Comparison of ENCODE assay signal across 18 cellular contexts in the genomic region with DNA sequence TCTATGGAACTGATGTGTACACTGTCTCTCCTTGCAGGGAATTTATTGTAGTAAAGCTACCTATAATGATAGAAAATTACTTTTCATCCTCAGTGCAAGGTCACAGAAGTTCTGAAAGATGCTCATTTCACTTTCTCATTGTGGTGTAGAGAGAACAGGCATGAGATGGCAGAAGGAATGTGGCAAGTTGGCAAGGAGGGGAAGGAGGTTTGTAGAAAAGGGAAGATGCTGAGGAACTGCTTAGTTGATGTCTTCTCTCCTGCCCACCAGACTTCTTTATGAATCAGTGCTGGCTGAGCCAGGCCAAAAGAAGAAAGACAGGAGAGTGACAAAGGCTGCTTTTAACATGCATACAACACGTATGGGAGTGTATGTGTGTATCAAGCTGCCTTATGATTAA.
"Had no signal": no experiment of that assay in that cellular context is flagged by ENCODE, and none has a peak within 500 bp of the region (broad histone marks: within the 10 kb centered on the region; RNA-seq: fewer than 3 reads in every experiment).

No MANE protein-coding gene starts in this region.

- ATAC-seq: activated CD8-positive, alpha-beta memory T cell treated with anti-CD3 and anti-CD28 coated beads, Interleukin-2, amount 10 ng/mL, durations not matched to agents 7 days and 5 days; left lobe of liver had no signal

- H3K9me3 Mint-ChIP-seq: activated B cell treated with CpG ODN at 0.5 μM for 24 hours; activated CD4-positive, alpha-beta memory T cell treated with anti-CD3 and anti-CD28 coated beads, Interleukin-2, amount 10 ng/mL, durations not matched to agents 7 days and 5 days; endodermal cell; mesothelial cell of epicardium; nephron; stimulated activated naive CD8-positive, alpha-beta T cell treated with anti-CD3 and anti-CD28 coated beads, Interleukin-15, Interleukin-2, amounts not matched to agents 100 ng/mL and 50 ng/mL, for 24 hours; type B pancreatic cell had no signal

- H3K27ac ChIP-seq: epithelial cell of prostate, testis had no signal

- H3K4me1 Mint-ChIP-seq: activated B cell treated with CpG ODN at 0.5 μM for 24 hours; activated CD4-positive, alpha-beta memory T cell treated with anti-CD3 and anti-CD28 coated beads, Interleukin-2, amount 10 ng/mL, durations not matched to agents 7 days and 5 days; activated CD8-positive, alpha-beta memory T cell treated with anti-CD3 and anti-CD28 coated beads, Interleukin-2, amount 10 ng/mL, durations not matched to agents 7 days and 5 days had no signal

- H3K27ac Mint-ChIP-seq: activated B cell treated with CpG ODN at 0.5 μM for 24 hours; activated CD4-positive, alpha-beta memory T cell treated with anti-CD3 and anti-CD28 coated beads, Interleukin-2, amount 10 ng/mL, durations not matched to agents 7 days and 5 days; activated CD8-positive, alpha-beta memory T cell treated with anti-CD3 and anti-CD28 coated beads, Interleukin-2, amount 10 ng/mL, durations not matched to agents 7 days and 5 days; activated naive CD8-positive, alpha-beta T cell; endodermal cell; mesothelial cell of epicardium; nephron; stimulated activated naive CD8-positive, alpha-beta T cell treated with anti-CD3 and anti-CD28 coated beads, Interleukin-15, Interleukin-2, amounts not matched to agents 100 ng/mL and 50 ng/mL, for 24 hours; type B pancreatic cell had no signal

- H3K36me3 Mint-ChIP-seq: activated CD8-positive, alpha-beta memory T cell treated with anti-CD3 and anti-CD28 coated beads, Interleukin-2, amount 10 ng/mL, durations not matched to agents 7 days and 5 days; activated naive CD8-positive, alpha-beta T cell had no signal

- FAIRE-seq: keratinocyte had no signal

- DNase-seq: activated B cell treated with CpG ODN at 0.5 μM for 24 hours; activated CD4-positive, alpha-beta memory T cell treated with anti-CD3 and anti-CD28 coated beads, Interleukin-2, amount 10 ng/mL, durations not matched to agents 7 days and 5 days; activated CD4-positive, alpha-beta T cell treated with anti-CD3 and anti-CD28 coated beads for 4 hours; activated CD8-positive, alpha-beta memory T cell treated with anti-CD3 and anti-CD28 coated beads, Interleukin-2, amount 10 ng/mL, durations not matched to agents 7 days and 5 days; endodermal cell; foreskin fibroblast; nucleus accumbens; posterior cingulate gyrus; stimulated activated CD4-positive, alpha-beta T cell treated with anti-CD3 and anti-CD28 coated beads, Interleukin-12 subunit alpha, Interleukin-12 subunit beta, amount 100 ng/mL, for 4 hours; testis had no signal

- H3K27me3 Mint-ChIP-seq: activated B cell treated with CpG ODN at 0.5 μM for 24 hours; activated naive CD8-positive, alpha-beta T cell; type B pancreatic cell had no signal

- H3K9me3 ChIP-seq: testis had no signal

- H3K4me3 Mint-ChIP-seq: activated B cell treated with CpG ODN at 0.5 μM for 24 hours; activated CD4-positive, alpha-beta memory T cell treated with anti-CD3 and anti-CD28 coated beads, Interleukin-2, amount 10 ng/mL, durations not matched to agents 7 days and 5 days; activated CD8-positive, alpha-beta memory T cell treated with anti-CD3 and anti-CD28 coated beads, Interleukin-2, amount 10 ng/mL, durations not matched to agents 7 days and 5 days; activated naive CD8-positive, alpha-beta T cell; endodermal cell; mesothelial cell of epicardium; nephron; stimulated activated naive CD8-positive, alpha-beta T cell treated with anti-CD3 and anti-CD28 coated beads, Interleukin-15, Interleukin-2, amounts not matched to agents 100 ng/mL and 50 ng/mL, for 24 hours; type B pancreatic cell had no signal

- H3K4me3 ChIP-seq: testis had no signal

- H3K27me3 ChIP-seq: testis had no signal
